Comparison of ENCODE assay signal across 18 cellular contexts in the genomic region with DNA sequence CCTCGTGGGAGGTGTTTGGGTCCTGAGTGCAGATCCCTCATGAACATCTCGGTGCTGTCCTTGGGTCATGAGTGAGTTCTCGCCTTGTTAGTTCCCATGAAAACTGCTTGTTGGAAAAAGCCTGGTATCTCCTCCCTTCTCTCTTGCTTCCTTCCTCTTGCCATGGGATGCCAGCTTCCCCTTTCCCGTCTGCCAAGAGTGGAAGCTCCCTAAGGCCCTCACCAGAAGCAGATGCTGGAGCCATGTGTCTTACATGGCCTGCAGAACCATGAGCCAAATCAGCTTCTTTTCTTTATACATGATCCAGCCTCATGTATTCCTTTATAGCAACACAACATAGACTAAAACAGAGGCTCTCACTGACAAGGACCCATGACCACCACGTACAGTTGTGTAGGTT. TPM values are rescaled to one million over a fixed set of nuclear protein-coding genes. Genes with fewer than 3 reads are reported as not detected.
DNase-seq lines count a peak whose midpoint lies in the region; ATAC-seq and TF ChIP-seq lines count a peak whose summit lies in the region.
"Had no signal": no experiment of that assay in that cellular context is flagged by ENCODE, and none has a peak within 500 bp of the region (broad histone marks: within the 10 kb centered on the region; RNA-seq: fewer than 3 reads in every experiment).

No MANE protein-coding gene starts in this region.

- CTCF ChIA-PET in Calu3 (lab: Charles Lee): no interaction called here

- H3K9me3 ChIP-seq in mucosa of descending colon: no peaks in the 10 kb centered on the region
- H3K9me3 ChIP-seq: A549, BLaER1 had no signal

- H3K27ac Mint-ChIP-seq in Calu3 (ENCODE audit: unreplicated experiment): no peak overlapping the region
- H3K27ac Mint-ChIP-seq: CD4-positive, alpha-beta memory T cell had no signal

- peak; percentile 9 for DNase-seq in activated CD8-positive, alpha-beta memory T cell treated with anti-CD3 and anti-CD28 coated beads for 24 hours
- no peak for DNase-seq in activated CD8-positive, alpha-beta memory T cell treated with anti-CD3 and anti-CD28 coated beads, Interleukin-2, amount 50 U/mL, for 4 hours
- DNase-seq in islet precursor cell: peak; percentile 26
- peak; percentile 8 for DNase-seq in stimulated activated CD8-positive, alpha-beta memory T cell treated with anti-CD3 and anti-CD28 coated beads, Interleukin-4, amount 100 ng/mL, for 48 hours
- no peak for DNase-seq in Calu3
- no peak for DNase-seq in mucosa of descending colon
- DNase-seq in foreskin keratinocyte: no peak
- DNase-seq: AML-193; CD4-positive, alpha-beta memory T cell; DMS 273 treated with DMSO at 0.1 percent for 48 hours; GDM1; GOT3; H7 had no signal

- H3K4me1 ChIP-seq in mucosa of descending colon (ENCODE audit: low read depth) (no peaks in the 10 kb centered on the region), foreskin keratinocyte (no peaks in the 10 kb centered on the region)
- H3K4me1 ChIP-seq: A549 had no signal

- ATAC-seq in mucosa of descending colon (no peak), foreskin keratinocyte (no peak)
- ATAC-seq: A549 had no signal

- no peaks in the 10 kb centered on the region for H3K36me3 ChIP-seq in mucosa of descending colon (ENCODE audit: low read depth)
- H3K36me3 ChIP-seq: BLaER1 had no signal

- BruUV-seq in Calu3 (replicated peaks; lab: Mats Ljungman, UMichigan): no TSS peak

- TF ChIP-seq CTCF in Calu3 (IDR thresholded peaks at IDR 0.05; ENCODE audit: unreplicated experiment): no peak
- no peak for TF ChIP-seq CTCF in mucosa of descending colon (IDR thresholded peaks at IDR 0.05)
- TF ChIP-seq CTCF in foreskin keratinocyte (conservative IDR thresholded peaks at IDR 0.05): no peak

- no peaks in the 10 kb centered on the region for H3K36me3 Mint-ChIP-seq in Calu3 (ENCODE audit: insufficient read depth, unreplicated experiment)

- H3K27me3 Mint-ChIP-seq in Calu3 (ENCODE audit: unreplicated experiment): peaks cover 24% of the 10 kb centered on the region

- H3K4me1 Mint-ChIP-seq in Calu3 (ENCODE audit: low read depth, unreplicated experiment): no peaks in the 10 kb centered on the region
- H3K4me1 Mint-ChIP-seq: CD4-positive, alpha-beta memory T cell had no signal

- intact Hi-C loops in Calu3 (cut with micrococcal nuclease; ENCODE audit: unreplicated experiment) (no loop called here), mucosa of descending colon (cut with DNase I, micrococcal nuclease) (no loop called here)

- H3K27me3 ChIP-seq in foreskin keratinocyte: no peaks in the 10 kb centered on the region
- H3K27me3 ChIP-seq: BLaER1 had no signal

- H3K9me3 Mint-ChIP-seq in Calu3 (ENCODE audit: low read depth, unreplicated experiment): no peaks in the 10 kb centered on the region
- H3K9me3 Mint-ChIP-seq: CD4-positive, alpha-beta memory T cell had no signal

- H3K4me3 Mint-ChIP-seq in Calu3 (ENCODE audit: low read depth, unreplicated experiment): no peak overlapping the region
- H3K4me3 Mint-ChIP-seq: CD4-positive, alpha-beta memory T cell had no signal

- no peak overlapping the region for H3K4me3 ChIP-seq in mucosa of descending colon
- H3K4me3 ChIP-seq: A549, BLaER1 had no signal

- H3K27ac ChIP-seq in foreskin keratinocyte: no peak overlapping the region
- H3K27ac ChIP-seq: 22Rv1, A549, BLaER1, KMS-11 had no signal

RNA-seq across cellular contexts. Expression of a gene that starts 8.2 kb away (rescaled TPM):
- 0.54 TPM in 1 of 2 replicates, not detected in the other for total RNA-seq in Calu3 (2022)
- total RNA-seq in mucosa of descending colon: 1 to 10 TPM; 1.1 to 4.2 (median 1.9) TPM
- total RNA-seq in foreskin keratinocyte: 0.63 and 1.4 TPM in 2 replicates
- 0.50 and 0.78 TPM in 2 replicates for polyA plus RNA-seq in foreskin keratinocyte
- total RNA-seq: H7, HT1080 had no signal

Comparison
In these comparisons a context has a peak if more than half of its experiments do, and no peak if none do; other contexts are left out.
1. DNase-seq: peak in activated CD8-positive, alpha-beta memory T cell treated with anti-CD3 and anti-CD28 coated beads for 24 hours (single experiment), islet precursor cell (single experiment) and stimulated activated CD8-positive, alpha-beta memory T cell treated with anti-CD3 and anti-CD28 coated beads, Interleukin-4, amount 100 ng/mL, for 48 hours (single experiment); none in activated CD8-positive, alpha-beta memory T cell treated with anti-CD3 and anti-CD28 coated beads, Interleukin-2, amount 50 U/mL, for 4 hours (single experiment), Calu3 (single experiment), mucosa of descending colon (0 of 3) and foreskin keratinocyte (0 of 2).